8 cellular contexts compared by ENCODE assay signal in genomic region chr19:33819496-33819874, GRCh38. TPM values are rescaled to one million over a fixed set of nuclear protein-coding genes. Genes with fewer than 3 reads are reported as not detected.
DNase-seq lines count a peak whose midpoint lies in the region; ATAC-seq and TF ChIP-seq lines count a peak whose summit lies in the region.

No MANE protein-coding gene starts in this region.

- no peak for ATAC-seq in CD4-positive, alpha-beta T cell (ENCODE audit: poor library complexity)
- ATAC-seq in PC-3 (no peak), HG02763 (IDR thresholded peaks at IDR 0.05; ENCODE audit: unreplicated experiment) (no peak), HG03439 (IDR thresholded peaks at IDR 0.05; ENCODE audit: unreplicated experiment) (no peak), HG02852 (IDR thresholded peaks at IDR 0.05; ENCODE audit: unreplicated experiment) (no peak)

- intact Hi-C loops in CD4-positive, alpha-beta T cell (cut with DNase I, micrococcal nuclease), result no loop called here
- intact Hi-C loops in PC-3 (cut with micrococcal nuclease) (no loop called here), esophagus squamous epithelium (cut with DNase I) (no loop called here)

- no peaks in the 10 kb centered on the region for H3K9me3 ChIP-seq in CD4-positive, alpha-beta T cell (ENCODE audit: control insufficient read depth, low read length)
- H3K9me3 ChIP-seq in PC-3 (ENCODE audit: low read length), result no peaks in the 10 kb centered on the region
- H3K9me3 ChIP-seq in esophagus squamous epithelium, result no peaks in the 10 kb centered on the region

- H4K20me1 ChIP-seq in PC-3 (ENCODE audit: low read length), result no peaks in the 10 kb centered on the region

- H2AFZ ChIP-seq in PC-3 (ENCODE audit: low read length), result peak overlapping the region; percentile 76

- H3K4me2 ChIP-seq in PC-3 (ENCODE audit: low read length), result peak overlapping the region; percentile 89

- TSS peak; percentile 76 for BruUV-seq in PC-3 (replicated peaks; lab: Mats Ljungman, UMichigan)

- no peaks in the 10 kb centered on the region for H3K79me2 ChIP-seq in PC-3 (ENCODE audit: low read length)

- H3K27ac Mint-ChIP-seq in CD4-positive, alpha-beta T cell, result no peak overlapping the region
- H3K27ac Mint-ChIP-seq in osteocyte (ENCODE audit: unreplicated experiment), result no peak overlapping the region

- CTCF ChIA-PET in CD4-positive, alpha-beta T cell (lab: Charles Lee), result interaction anchor here (1.2 to 1.5 kb wide), 2 partner anchors 25 to 42 kb away, joined by 3 to 8 read pairs; no protein-coding TSS in a partner anchor
- CTCF ChIA-PET in PC-3 (lab: Charles Lee), result interaction anchor here (0.6 to 0.9 kb wide), 3 partner anchors 25 to 179 kb away, joined by 3 to 5 read pairs (median 4); no protein-coding TSS in a partner anchor

- H3K9ac ChIP-seq in PC-3 (ENCODE audit: low read length), result peak overlapping the region; percentile 95

- WGBS in esophagus squamous epithelium, 2 donors, result 10 to 29% methylated on average over 2 of the region's 10 CpGs

- no peak for DNase-seq in CD4-positive, alpha-beta T cell
- DNase-seq in PC-3 (no peak), esophagus squamous epithelium (lab: John Stamatoyannopoulos, UW) (no peak), osteocyte (ENCODE audit: extremely low spot score, unreplicated experiment) (no peak), iPS-NIHi11 (ENCODE audit: low spot score) (no peak)

- H3K36me3 ChIP-seq in PC-3 (ENCODE audit: low read depth, low read length), result no peaks in the 10 kb centered on the region
- peaks cover 0 to under 1% (median 0%) of the 10 kb centered on the region in 3 donors for H3K36me3 ChIP-seq in esophagus squamous epithelium

- no peaks in the 10 kb centered on the region for H3K36me3 Mint-ChIP-seq in CD4-positive, alpha-beta T cell (ENCODE audit: low read depth)
- peaks cover 6% of the 10 kb centered on the region for H3K36me3 Mint-ChIP-seq in osteocyte (ENCODE audit: unreplicated experiment)

- no peaks in the 10 kb centered on the region for H3F3A ChIP-seq in PC-3 (ENCODE audit: low read length, unreplicated experiment)

- H3K4me3 ChIP-seq in PC-3 (ENCODE audit: low read length), result peak overlapping the region; percentile 65; the same call in 1 of the 2 replicates
- H3K4me3 ChIP-seq in esophagus squamous epithelium, result peak overlapping the region; percentile 25 to 65 (median 42)

- H3K4me1 ChIP-seq in PC-3 (ENCODE audit: insufficient read depth, low read length) (peaks cover 31% of the 10 kb centered on the region), esophagus squamous epithelium (peaks cover 30 to 70% (median 37%) of the 10 kb centered on the region in 3 donors)

- peaks cover 5% of the 10 kb centered on the region for H3K4me1 Mint-ChIP-seq in CD4-positive, alpha-beta T cell (ENCODE audit: low read depth)
- H3K4me1 Mint-ChIP-seq in osteocyte (ENCODE audit: unreplicated experiment), result peaks cover 18% of the 10 kb centered on the region

- no peak for TF ChIP-seq CTCF in CD4-positive, alpha-beta T cell (IDR thresholded peaks at IDR 0.05)
- TF ChIP-seq CTCF in PC-3 (conservative IDR thresholded peaks at IDR 0.05; ENCODE audit: low read depth, low read length) (no peak), esophagus squamous epithelium (IDR thresholded peaks at IDR 0.05) (no peak), osteocyte (IDR thresholded peaks at IDR 0.05) (no peak)

- H3K27me3 ChIP-seq in CD4-positive, alpha-beta T cell (ENCODE audit: control insufficient read depth, insufficient read depth, low read length), result no peaks in the 10 kb centered on the region
- no peaks in the 10 kb centered on the region for H3K27me3 ChIP-seq in PC-3 (ENCODE audit: low read length)
- H3K27me3 ChIP-seq in esophagus squamous epithelium, result no peaks in the 10 kb centered on the region

- no peak for TF ChIP-seq POLR2A in esophagus squamous epithelium (IDR thresholded peaks at IDR 0.05)

- H3K9me3 Mint-ChIP-seq in CD4-positive, alpha-beta T cell, result no peaks in the 10 kb centered on the region
- no peaks in the 10 kb centered on the region for H3K9me3 Mint-ChIP-seq in osteocyte (ENCODE audit: unreplicated experiment)

- no peak overlapping the region for H3K27ac ChIP-seq in CD4-positive, alpha-beta T cell (ENCODE audit: low read depth, low read length)
- H3K27ac ChIP-seq in PC-3 (ENCODE audit: low read length) (peak overlapping the region; percentile 99), esophagus squamous epithelium (peak overlapping the region; percentile 90 to 98 (median 94))

- H3K9me2 ChIP-seq in PC-3 (replicated peaks; ENCODE audit: low read length), result no peaks in the 10 kb centered on the region

- peaks cover 29% of the 10 kb centered on the region for H3K27me3 Mint-ChIP-seq in CD4-positive, alpha-beta T cell
- H3K27me3 Mint-ChIP-seq in osteocyte (ENCODE audit: unreplicated experiment), result no peaks in the 10 kb centered on the region

- POLR2A ChIA-PET in CD4-positive, alpha-beta T cell (lab: Charles Lee), result interaction anchor here (0.6 to 1.5 kb wide), 2 partner anchors 21 to 643 kb away, joined by 4 read pairs; no protein-coding TSS in a partner anchor
- POLR2A ChIA-PET in PC-3 (lab: Charles Lee; ENCODE audit: unreplicated experiment), result interaction anchor here (0.6 to 0.7 kb wide), 3 partner anchors 23 to 39 kb away, joined by 4 to 17 read pairs (median 16); partner anchors contain the start of gene KCTD15

- H3K4me3 Mint-ChIP-seq in CD4-positive, alpha-beta T cell, result peak overlapping the region; percentile 76
- H3K4me3 Mint-ChIP-seq in osteocyte (ENCODE audit: unreplicated experiment), result peak overlapping the region; percentile 7

RNA-seq across cellular contexts. Expression of gene KCTD15, which starts 22.8 kb away (rescaled TPM):
- 1 to 10 TPM; 3.6 to 3.9 TPM for total RNA-seq in CD4-positive, alpha-beta T cell
- total RNA-seq in PC-3 (2014; rRNA removed) (58.2 and 79.9 TPM in 2 replicates), esophagus squamous epithelium (10 to 100 TPM; 53.6 to 89.1 (median 72.5) TPM), osteocyte (83.2 and 86.8 TPM in 2 replicates)

Comparison
In these comparisons a context has a peak if more than half of its experiments do, and no peak if none do; other contexts are left out.
1. RNA of gene KCTD15, which starts 22.8 kb away (total RNA-seq): 83.2 to 86.8 TPM in osteocyte, 53.6 to 89.1 TPM in esophagus squamous epithelium and 58.2 to 79.9 TPM in PC-3; 3.6 to 3.9 TPM in CD4-positive, alpha-beta T cell; every median in the first group is over 10 times any median in the second.